In genomic region chr2:61443342-61444041, GRCh38 we compare ENCODE assay signal across 1 cellular context.
TF ChIP-seq lines count a peak whose summit lies in the region.

No MANE protein-coding gene starts in this region.

TF ChIP-seq in GM12878, 131 proteins besides CTCF, POLR2A, EP300 and RAD21 (continued from another document and continues in another):
- TF ChIP-seq E2F8 (IDR thresholded peaks at IDR 0.05; ENCODE audit: low read depth, partially characterized antibody) (peak; percentile 81), HSF1 (IDR thresholded peaks at IDR 0.05; ENCODE audit: low read depth, low read length) (no peak), PAX5 (IDR thresholded peaks at IDR 0.05; ENCODE audit: borderline replicate concordance, low read depth, low read length) (peak; percentile 78), SUZ12 (IDR thresholded peaks at IDR 0.05; ENCODE audit: unreplicated experiment) (no peak), CBX3 (IDR thresholded peaks at IDR 0.05; ENCODE audit: borderline replicate concordance, low read depth) (no peak), RB1 (IDR thresholded peaks at IDR 0.05; ENCODE audit: borderline replicate concordance) (peak; percentile 57; the same call in 1 of the 2 replicates), BMI1 (IDR thresholded peaks at IDR 0.05; ENCODE audit: borderline replicate concordance) (peak; percentile 88), GABPA (IDR thresholded peaks at IDR 0.05; ENCODE audit: low read depth) (no peak), KLF5 (IDR thresholded peaks at IDR 0.05; ENCODE audit: partially characterized antibody) (peak; percentile 90), SMAD1 (IDR thresholded peaks at IDR 0.05; ENCODE audit: low read depth, partially characterized antibody) (peak; percentile 67), ZNF384 (IDR thresholded peaks at IDR 0.05; ENCODE audit: borderline replicate concordance, low read depth, low read length) (no peak), SUPT20H (IDR thresholded peaks at IDR 0.05; ENCODE audit: borderline replicate concordance, control insufficient read depth, low read depth, low read length) (no peak), DPF2 (IDR thresholded peaks at IDR 0.05) (peak; percentile 99), WRNIP1 (IDR thresholded peaks at IDR 0.05; ENCODE audit: borderline replicate concordance, low read depth, low read length) (no peak), NR2C2 (IDR thresholded peaks at IDR 0.05; ENCODE audit: borderline replicate concordance, control insufficient read depth, insufficient read length, low read depth) (no peak), CREB1 (IDR thresholded peaks at IDR 0.05; ENCODE audit: low read depth) (peak; percentile 52; the same call in 1 of the 2 replicates), TCF3 (IDR thresholded peaks at IDR 0.05; ENCODE audit: borderline replicate concordance, insufficient read depth, low read depth, low read length) (no peak), MLLT1 (IDR thresholded peaks at IDR 0.05) (peak; percentile 88), MYB (IDR thresholded peaks at IDR 0.05; ENCODE audit: borderline replicate concordance, low read depth, low read length) (no peak), E4F1 (IDR thresholded peaks at IDR 0.05; ENCODE audit: borderline replicate concordance, partially characterized antibody) (peak; percentile 70), NFXL1 (IDR thresholded peaks at IDR 0.05; ENCODE audit: borderline replicate concordance) (no peak), TCF12 (IDR thresholded peaks at IDR 0.05; ENCODE audit: low read depth, low read length) (no peak), SREBF2 (IDR thresholded peaks at IDR 0.05; ENCODE audit: low read length) (no peak), SREBF1 (IDR thresholded peaks at IDR 0.05; ENCODE audit: low read length) (no peak), BCL11A (IDR thresholded peaks at IDR 0.05; ENCODE audit: low read depth, low read length) (peak; percentile 76), MAX (IDR thresholded peaks at IDR 0.05; ENCODE audit: low read depth, low read length) (peak; percentile 66; the same call in 1 of the 2 replicates), HCFC1 (IDR thresholded peaks at IDR 0.05; ENCODE audit: low read length) (no peak), FOXK2 (IDR thresholded peaks at IDR 0.05) (peak; percentile 78), BCLAF1 (IDR thresholded peaks at IDR 0.05) (no peak), NR2F1 (conservative IDR thresholded peaks at IDR 0.05) (peak; percentile 90), CBX5 (IDR thresholded peaks at IDR 0.05; ENCODE audit: low read depth) (no peak; the same call in 1 of the 2 replicates), ZBED1 (IDR thresholded peaks at IDR 0.05; ENCODE audit: borderline replicate concordance) (no peak; the same call in 1 of the 2 replicates), SMAD5 (IDR thresholded peaks at IDR 0.05; ENCODE audit: low read depth) (no peak), PAX8 (IDR thresholded peaks at IDR 0.05) (no peak), ETV6 (conservative IDR thresholded peaks at IDR 0.05 in 1 of 2, IDR thresholded peaks at IDR 0.05 in 1 of 2; ENCODE audit: borderline replicate concordance in 1 of 2, low read depth in 1 of 2) (no peak), BRCA1 (IDR thresholded peaks at IDR 0.05; ENCODE audit: low read depth, low read length) (no peak), RUNX3 (IDR thresholded peaks at IDR 0.05; ENCODE audit: low read length) (peak; percentile 76), ZSCAN29 (IDR thresholded peaks at IDR 0.05) (peak; percentile 82), POLR2AphosphoS5 (IDR thresholded peaks at IDR 0.05; ENCODE audit: low read length) (no peak), EED (IDR thresholded peaks at IDR 0.05; ENCODE audit: low read depth) (peak; percentile 33; the same call in 1 of the 2 replicates), ZNF687 (IDR thresholded peaks at IDR 0.05) (peak; percentile 96), NRF1 (conservative IDR thresholded peaks at IDR 0.05; ENCODE audit: low read depth, low read length) (no peak), PML (IDR thresholded peaks at IDR 0.05; ENCODE audit: low read length) (0 out of 2 replicates have a peak, but pooled peaks have one; percentile 52), NFIC (IDR thresholded peaks at IDR 0.05; ENCODE audit: low read depth, low read length) (peak; percentile 76; the same call in 1 of the 2 replicates), SPI1 (IDR thresholded peaks at IDR 0.05; ENCODE audit: borderline replicate concordance, insufficient read depth, low read depth, low read length) (peak; percentile 96), PKNOX1 (IDR thresholded peaks at IDR 0.05) (peak; percentile 67; the same call in 1 of the 2 replicates), JUND (IDR thresholded peaks at IDR 0.05; ENCODE audit: low read depth, low read length) (peak; percentile 76; the same call in 1 of the 2 replicates), HDAC2 (IDR thresholded peaks at IDR 0.05) (no peak)
